In genomic region chr20:39338977-39339376, GRCh38 we compare ENCODE assay signal across 8 cellular contexts.
DNase-seq lines count a peak whose midpoint lies in the region; ATAC-seq and TF ChIP-seq lines count a peak whose summit lies in the region.

No MANE protein-coding gene starts in this region.

- DNase-seq in GM06990 (ENCODE audit: extremely low read depth, insufficient read length): peak; percentile 6
- DNase-seq in GM20000 (ENCODE audit: low spot score): peak; percentile 33
- DNase-seq in activated gamma-delta T cell (lab: John Stamatoyannopoulos, UW): no peak
- no peak for DNase-seq in stimulated activated CD4-positive, alpha-beta T cell treated with anti-CD3 and anti-CD28 coated beads, Interleukin-12 subunit alpha, Interleukin-12 subunit beta, amount 100 ng/mL, for 4 hours
- DNase-seq in activated T-cell treated with anti-CD3 and anti-CD28 coated beads for 4 hours: no peak
- no peak for DNase-seq in glomerular visceral epithelial cell (ENCODE audit: extremely low spot score)

- H3K4me3 ChIP-seq in GM06990 (replicated peaks; ENCODE audit: low read depth, low read length): no peak overlapping the region

- no peaks in the 10 kb centered on the region for H3K36me3 ChIP-seq in GM06990 (ENCODE audit: control insufficient read depth, insufficient read depth, low read length)

- ATAC-seq in HG03342 (IDR thresholded peaks at IDR 0.05; ENCODE audit: unreplicated experiment): peak; percentile 97
- ATAC-seq in esophagus mucosa: peak; percentile 67

- TF ChIP-seq CTCF in GM06990 (IDR thresholded peaks at IDR 0.05; ENCODE audit: insufficient read depth, low read length, poor library complexity, severe bottlenecking) (no peak), GM20000 (IDR thresholded peaks at IDR 0.05; ENCODE audit: extremely low read depth, missing control alignments) (no peak)

- H3K27me3 ChIP-seq in GM06990 (replicated peaks; ENCODE audit: control insufficient read depth, insufficient read depth, low read length): no peaks in the 10 kb centered on the region

Comparison
In these comparisons a context has a peak if more than half of its experiments do, and no peak if none do; other contexts are left out.
1. DNase-seq: peak in GM06990 (single experiment) and GM20000 (single experiment); none in activated gamma-delta T cell (single experiment), stimulated activated CD4-positive, alpha-beta T cell treated with anti-CD3 and anti-CD28 coated beads, Interleukin-12 subunit alpha, Interleukin-12 subunit beta, amount 100 ng/mL, for 4 hours (single experiment), activated T-cell treated with anti-CD3 and anti-CD28 coated beads for 4 hours (single experiment) and glomerular visceral epithelial cell (single experiment).